ENCODE assay signal across 1 cellular context in genomic region chr11:114399903-114400221, GRCh38.
A peak's percentile ranks its signal among the peaks of the same experiment; 100 is the strongest.
TF ChIP-seq lines count a peak whose summit lies in the region.

No MANE protein-coding gene starts in this region.

TF ChIP-seq in GM12878, 131 proteins besides CTCF, POLR2A, EP300 and RAD21 (continued from another document):
- TF ChIP-seq MLLT1 (IDR thresholded peaks at IDR 0.05) (peak; percentile 12; the same call in 1 of the 2 replicates), ZBTB33 (IDR thresholded peaks at IDR 0.05) (no peak), ZBTB40 (IDR thresholded peaks at IDR 0.05; ENCODE audit: borderline replicate concordance) (peak; percentile 17; the same call in 1 of the 2 replicates), ZNF384 (IDR thresholded peaks at IDR 0.05; ENCODE audit: borderline replicate concordance, low read depth, low read length) (no peak)
